Comparison of ENCODE assay signal across 1 cellular context in the genomic region with DNA sequence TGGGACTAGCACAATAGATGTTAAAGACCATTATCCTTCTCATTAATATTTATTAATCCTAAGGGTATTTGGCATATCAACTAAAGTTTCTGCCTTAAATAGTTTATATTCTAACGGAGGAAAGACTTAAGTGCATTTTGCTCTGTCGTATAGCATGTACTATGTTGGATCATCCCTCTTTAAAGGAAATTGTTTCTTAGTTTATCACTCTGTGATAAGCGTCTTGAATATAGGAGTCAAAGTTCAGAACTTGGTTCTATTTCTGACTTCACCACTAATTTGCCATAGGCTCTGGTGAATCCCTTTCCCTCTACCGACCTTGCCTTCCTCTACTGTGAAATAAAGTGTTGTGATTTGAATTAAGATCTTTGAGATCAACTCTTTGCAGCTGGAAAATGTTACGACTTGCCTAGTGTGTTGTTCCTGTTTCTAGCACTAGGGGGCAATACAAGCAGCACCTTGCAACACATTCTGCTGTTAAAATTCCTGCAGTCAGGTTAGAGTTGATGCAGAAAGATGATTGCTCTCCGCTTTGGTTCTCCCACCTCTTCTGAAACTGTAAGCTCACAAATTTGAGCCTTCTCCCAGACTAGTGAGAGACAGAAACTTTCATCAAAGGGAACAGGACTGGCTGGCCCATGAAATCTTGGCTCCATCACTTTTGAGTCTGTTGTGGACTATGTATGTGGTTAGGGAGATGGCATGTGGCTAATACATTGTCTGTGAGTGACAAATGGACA.
TF ChIP-seq lines count a peak whose summit lies in the region.

No MANE protein-coding gene starts in this region.

TF ChIP-seq in GM23338, 12 proteins besides CTCF, POLR2A, EP300 and RAD21 (continued from another document):
- TF ChIP-seq, protein P1, sequence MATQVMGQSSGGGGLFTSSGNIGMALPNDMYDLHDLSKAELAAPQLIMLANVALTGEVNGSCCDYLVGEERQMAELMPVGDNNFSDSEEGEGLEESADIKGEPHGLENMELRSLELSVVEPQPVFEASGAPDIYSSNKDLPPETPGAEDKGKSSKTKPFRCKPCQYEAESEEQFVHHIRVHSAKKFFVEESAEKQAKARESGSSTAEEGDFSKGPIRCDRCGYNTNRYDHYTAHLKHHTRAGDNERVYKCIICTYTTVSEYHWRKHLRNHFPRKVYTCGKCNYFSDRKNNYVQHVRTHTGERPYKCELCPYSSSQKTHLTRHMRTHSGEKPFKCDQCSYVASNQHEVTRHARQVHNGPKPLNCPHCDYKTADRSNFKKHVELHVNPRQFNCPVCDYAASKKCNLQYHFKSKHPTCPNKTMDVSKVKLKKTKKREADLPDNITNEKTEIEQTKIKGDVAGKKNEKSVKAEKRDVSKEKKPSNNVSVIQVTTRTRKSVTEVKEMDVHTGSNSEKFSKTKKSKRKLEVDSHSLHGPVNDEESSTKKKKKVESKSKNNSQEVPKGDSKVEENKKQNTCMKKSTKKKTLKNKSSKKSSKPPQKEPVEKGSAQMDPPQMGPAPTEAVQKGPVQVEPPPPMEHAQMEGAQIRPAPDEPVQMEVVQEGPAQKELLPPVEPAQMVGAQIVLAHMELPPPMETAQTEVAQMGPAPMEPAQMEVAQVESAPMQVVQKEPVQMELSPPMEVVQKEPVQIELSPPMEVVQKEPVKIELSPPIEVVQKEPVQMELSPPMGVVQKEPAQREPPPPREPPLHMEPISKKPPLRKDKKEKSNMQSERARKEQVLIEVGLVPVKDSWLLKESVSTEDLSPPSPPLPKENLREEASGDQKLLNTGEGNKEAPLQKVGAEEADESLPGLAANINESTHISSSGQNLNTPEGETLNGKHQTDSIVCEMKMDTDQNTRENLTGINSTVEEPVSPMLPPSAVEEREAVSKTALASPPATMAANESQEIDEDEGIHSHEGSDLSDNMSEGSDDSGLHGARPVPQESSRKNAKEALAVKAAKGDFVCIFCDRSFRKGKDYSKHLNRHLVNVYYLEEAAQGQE (IDR thresholded peaks at IDR 0.05; ENCODE audit: unreplicated experiment): no peak
